In the genomic region with DNA sequence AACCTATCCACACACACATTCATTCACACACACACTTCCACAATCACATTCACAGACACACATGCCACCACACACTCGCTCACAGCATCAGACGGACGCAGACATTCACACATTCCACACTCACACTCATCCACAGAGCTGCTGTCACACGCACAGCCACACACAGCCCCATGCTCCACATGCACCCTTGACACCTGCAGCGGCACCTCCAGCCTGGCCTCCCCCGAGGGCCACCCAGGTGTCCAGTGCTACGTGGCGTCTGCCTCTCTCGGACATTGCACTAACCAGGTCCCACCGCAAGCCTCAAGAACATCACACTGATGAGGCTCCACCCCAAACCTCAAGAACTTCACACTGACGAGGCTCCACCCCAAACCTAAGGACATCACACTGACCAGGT, we compare ENCODE assay signal across 26 cellular contexts.
"Had no signal": no experiment of that assay in that cellular context is flagged by ENCODE, and none has a peak within 500 bp of the region (broad histone marks: within the 10 kb centered on the region; RNA-seq: fewer than 3 reads in every experiment).

No MANE protein-coding gene starts in this region.

- H3K4me1 ChIP-seq: colonic mucosa, esophagus squamous epithelium, gastrocnemius medialis, heart left ventricle, left lung, lower lobe of right lung had no signal

- H3K9me3 Mint-ChIP-seq: dendritic cell treated with granulocyte-macrophage colony-stimulating factor and Interleukin-4, amounts not matched to agents 40 ng/mL and 50 ng/mL, for 4 days; effector memory CD8-positive, alpha-beta T cell; endodermal cell; mesothelial cell of epicardium had no signal

- H3K4me3 Mint-ChIP-seq: dendritic cell treated with granulocyte-macrophage colony-stimulating factor and Interleukin-4, amounts not matched to agents 40 ng/mL and 50 ng/mL, for 4 days; effector memory CD8-positive, alpha-beta T cell; endodermal cell; mesothelial cell of epicardium had no signal

- H3K27ac Mint-ChIP-seq: dendritic cell treated with granulocyte-macrophage colony-stimulating factor and Interleukin-4, amounts not matched to agents 40 ng/mL and 50 ng/mL, for 4 days; effector memory CD8-positive, alpha-beta T cell; endodermal cell; mesothelial cell of epicardium had no signal

- H3K4me3 ChIP-seq: colonic mucosa, esophagus squamous epithelium, gastrocnemius medialis, heart left ventricle, left lung, lower lobe of right lung, mucosa of descending colon had no signal

- H3K27ac ChIP-seq: colonic mucosa, epithelial cell of prostate, esophagus squamous epithelium, gastrocnemius medialis, heart left ventricle, left lung, lower lobe of right lung had no signal

- H3K36me3 Mint-ChIP-seq: mesothelial cell of epicardium had no signal

- H3K27me3 ChIP-seq: colonic mucosa, esophagus squamous epithelium had no signal

- H3K9me3 ChIP-seq: colonic mucosa, esophagus squamous epithelium, gastrocnemius medialis, heart left ventricle, left lung, lower lobe of right lung, mucosa of descending colon had no signal

- FAIRE-seq: endometrium, islet of Langerhans, keratinocyte had no signal

- H3K36me3 ChIP-seq: colonic mucosa, esophagus squamous epithelium, gastrocnemius medialis, heart left ventricle, left lung, lower lobe of right lung had no signal

- DNase-seq: colonic mucosa; cortex of kidney; effector CD8-positive, alpha-beta T cell; effector memory CD8-positive, alpha-beta T cell; endodermal cell; erythroblast; esophagus squamous epithelium; foreskin fibroblast; foreskin melanocyte; gastrocnemius medialis; heart left ventricle; hippocampal formation; kidney glomerular epithelial cell; left cardiac atrium; left ventricle myocardium superior; lower lobe of right lung; mesenchymal stem cell; mucosa of descending colon had no signal

- H3K4me1 Mint-ChIP-seq: endodermal cell, mesothelial cell of epicardium had no signal

- H3K27me3 Mint-ChIP-seq: dendritic cell treated with granulocyte-macrophage colony-stimulating factor and Interleukin-4, amounts not matched to agents 40 ng/mL and 50 ng/mL, for 4 days had no signal

- ATAC-seq: effector memory CD8-positive, alpha-beta T cell; esophagus mucosa; gastrocnemius medialis; heart left ventricle; left cardiac atrium; left lung; left ventricle myocardium superior; lower lobe of right lung; mucosa of descending colon had no signal
